ENCODE assay signal across 18 cellular contexts in the genomic region with DNA sequence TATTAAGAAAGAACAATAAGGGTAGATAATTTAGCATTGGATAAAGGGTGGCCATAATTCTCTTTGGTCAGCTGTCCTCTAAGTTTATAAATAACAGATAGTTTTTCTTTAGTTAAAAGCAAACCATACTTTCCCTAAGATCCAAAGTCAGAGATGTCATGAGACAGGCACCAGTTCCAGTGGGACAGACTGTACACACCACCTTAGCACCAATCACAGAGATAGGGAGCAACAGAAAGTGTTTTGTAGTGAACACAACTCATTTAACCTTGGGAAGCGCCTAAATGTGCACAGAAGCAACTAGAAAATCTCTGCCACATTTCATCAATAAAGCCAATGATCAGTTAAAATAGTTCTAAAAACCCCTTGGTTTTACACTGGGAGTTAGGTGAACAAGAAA.
DNase-seq lines count a peak whose midpoint lies in the region; ATAC-seq lines count a peak whose summit lies in the region.
"Had no signal": no experiment of that assay in that cellular context is flagged by ENCODE, and none has a peak within 500 bp of the region (broad histone marks: within the 10 kb centered on the region; RNA-seq: fewer than 3 reads in every experiment).

No MANE protein-coding gene starts in this region.

- intact Hi-C loops in Right ventricle myocardium superior (cut with DNase I): no loop called here
- intact Hi-C loops in left cardiac atrium (cut with DNase I): no loop called here
- intact Hi-C loops in left ventricle myocardium superior (cut with micrococcal nuclease): no loop called here
- intact Hi-C loops in Right ventricle myocardium inferior (cut with DNase I): no loop called here

- peak; percentile 63 for ATAC-seq in Right ventricle myocardium superior (ENCODE audit: poor library complexity)
- ATAC-seq in left cardiac atrium: no peak
- peak; percentile 67 for ATAC-seq in left ventricle myocardium superior
- ATAC-seq in Right ventricle myocardium inferior: no peak
- ATAC-seq in GM19467 (IDR thresholded peaks at IDR 0.05; ENCODE audit: unreplicated experiment): no peak
- ATAC-seq: CD8-positive, alpha-beta T cell; GM12878 had no signal

- DNase-seq in Right ventricle myocardium superior: no peak
- DNase-seq in left cardiac atrium: no peak
- DNase-seq in left ventricle myocardium superior: no peak
- DNase-seq in Right ventricle myocardium inferior (ENCODE audit: missing footprints): no peak
- DNase-seq in NCI-H69 (lab: John Stamatoyannopoulos, UW): peak; percentile 75
- no peak for DNase-seq in inferior parietal cortex (ENCODE audit: extremely low spot score)
- DNase-seq: Caco-2; CD4-positive, CD25-positive, alpha-beta regulatory T cell; CD8-positive, alpha-beta T cell; DMS 273 treated with DMSO at 0.1 percent for 48 hours; DMS79; EL; GDM1; GM23248; H7; HCEC 1CT had no signal

Comparison
In these comparisons a context has a peak if more than half of its experiments do, and no peak if none do; other contexts are left out.
1. ATAC-seq: peak in Right ventricle myocardium superior (single experiment) and left ventricle myocardium superior (single experiment); none in left cardiac atrium (0 of 2), Right ventricle myocardium inferior (single experiment) and GM19467 (single experiment).